ENCODE assay signal across 12 cellular contexts in the genomic region with DNA sequence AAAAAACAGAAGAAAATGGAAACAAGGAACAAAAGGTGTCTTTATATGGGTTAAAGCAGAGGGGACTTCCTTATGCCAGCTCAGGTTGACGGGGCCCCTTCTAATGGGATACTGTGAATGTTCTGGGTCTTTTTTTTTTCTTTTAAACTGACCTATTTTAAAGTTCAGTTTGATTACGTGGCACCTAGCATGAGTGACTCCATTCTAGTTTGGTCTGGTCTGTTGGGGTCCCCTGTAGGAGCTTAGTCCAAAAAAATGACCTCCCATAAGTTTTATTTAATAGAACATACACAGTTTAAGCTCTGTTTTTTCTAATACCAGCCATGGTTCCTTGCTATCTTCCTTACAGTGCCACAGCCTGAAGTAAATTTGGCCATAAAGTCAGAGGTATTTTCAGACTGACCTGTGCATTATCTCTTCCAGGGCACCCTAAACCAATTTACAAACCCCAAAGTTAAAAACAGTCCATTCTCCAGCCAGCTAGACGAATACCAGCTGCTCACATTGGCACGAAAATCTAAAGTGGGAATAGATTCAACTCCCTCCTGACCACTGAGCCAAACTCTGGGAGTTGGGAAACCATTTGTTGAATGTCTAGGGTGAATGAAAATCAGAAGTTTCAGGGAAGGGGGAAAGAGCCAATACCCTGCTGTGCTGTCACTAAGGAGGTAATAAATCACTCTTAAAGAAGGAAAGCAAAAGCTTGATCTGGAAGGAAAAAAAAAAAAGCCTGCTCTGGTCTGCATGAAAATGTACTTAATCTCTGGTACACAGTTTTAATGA. TPM values are rescaled to one million over a fixed set of nuclear protein-coding genes. Genes with fewer than 3 reads are reported as not detected.
A peak's percentile ranks its signal among the peaks of the same experiment; 100 is the strongest.
DNase-seq lines count a peak whose midpoint lies in the region; FAIRE-seq and TF ChIP-seq lines count a peak whose summit lies in the region.
"Had no signal": no experiment of that assay in that cellular context is flagged by ENCODE, and none has a peak within 500 bp of the region (broad histone marks: within the 10 kb centered on the region; RNA-seq: fewer than 3 reads in every experiment).

No MANE protein-coding gene starts in this region.

- POLR2A ChIA-PET in GM10248 (lab: Yijun Ruan, JAX) = no interaction called here

- H3K9me3 ChIP-seq in MG63 = no peaks in the 10 kb centered on the region
- H3K9me3 ChIP-seq in mesodermal cell (ENCODE audit: control insufficient read depth, low read length) = no peaks in the 10 kb centered on the region
- H3K9me3 ChIP-seq in tibial artery = no peaks in the 10 kb centered on the region
- H3K9me3 ChIP-seq: body of pancreas had no signal

- CTCF ChIA-PET in GM10248 (lab: Yijun Ruan, JAX) = interaction anchor here (0.8 to 2.4 kb wide), 3 partner anchors 13 to 84 kb away, joined by 3 to 16 read pairs (median 3); no protein-coding TSS in a partner anchor

- H3K27me3 ChIP-seq in MG63 (no peaks in the 10 kb centered on the region), tibial artery (no peaks in the 10 kb centered on the region)
- H3K27me3 ChIP-seq: body of pancreas had no signal

- 83 to 89% methylated on average over 1 to 2 of the region's 4 CpGs for WGBS in mesodermal cell (ENCODE audit: insufficient coverage in 2 of 2), 2 experiments

- FAIRE-seq in frontal cortex (lab: Jason Lieb, UNC) = no peak
- FAIRE-seq: G401.6 had no signal

- DNase-seq in MG63 = peak; percentile 59
- DNase-seq in choroid plexus epithelial cell (ENCODE audit: low read depth) = peak; percentile 13
- DNase-seq in tibial artery = no peak
- DNase-seq in mucosa of gallbladder (ENCODE audit: low spot score) = no peak
- DNase-seq in frontal cortex (ENCODE audit: low spot score in 2 of 2) = no peak
- no peak for DNase-seq in GM10248 (ENCODE audit: extremely low spot score)
- DNase-seq: body of pancreas, SHP77 had no signal

- H3K27ac ChIP-seq in mesodermal cell (ENCODE audit: low read depth, low read length, severe bottlenecking) = peak overlapping the region; percentile 99
- H3K27ac ChIP-seq in tibial artery = peak overlapping the region; percentile 76 to 86

- peaks cover 5% of the 10 kb centered on the region for H3K36me3 ChIP-seq in MG63
- H3K36me3 ChIP-seq in mesodermal cell (ENCODE audit: control insufficient read depth, insufficient read depth, low read length) = peaks cover 15% of the 10 kb centered on the region
- peaks cover 0 to 19% (median 7%) of the 10 kb centered on the region in 3 donors for H3K36me3 ChIP-seq in tibial artery

- H3K4me3 ChIP-seq in MG63 (no peak overlapping the region), choroid plexus epithelial cell (ENCODE audit: low read depth, low read length) (no peak overlapping the region), mesodermal cell (ENCODE audit: extremely low read depth, insufficient read depth, low read length, poor library complexity, severe bottlenecking) (no peak overlapping the region), tibial artery (no peak overlapping the region)
- H3K4me3 ChIP-seq: body of pancreas had no signal

- TF ChIP-seq CTCF in choroid plexus epithelial cell (conservative IDR thresholded peaks at IDR 0.05; ENCODE audit: low read depth, low read length) = no peak
- TF ChIP-seq CTCF in tibial artery (IDR thresholded peaks at IDR 0.05) = no peak
- no peak for TF ChIP-seq CTCF in GM10248 (IDR thresholded peaks at IDR 0.05; ENCODE audit: control extremely low read depth, extremely low read depth, low read depth, missing control alignments)

- intact Hi-C loops in tibial artery (cut with DNase I; ENCODE audit: low total_unique reads) = no loop called here

- peaks cover 11% of the 10 kb centered on the region for H3K4me1 ChIP-seq in mesodermal cell (ENCODE audit: control insufficient read depth, insufficient read depth, low read length, poor library complexity, severe bottlenecking)
- peaks cover 0 to 33% (median 20%) of the 10 kb centered on the region in 4 donors for H3K4me1 ChIP-seq in tibial artery

RNA-seq across cellular contexts. Expression of a gene that starts 42.4 kb away (rescaled TPM):
- total RNA-seq in MG63 (2014; rRNA removed; shearing (Covaris generic); ENCODE audit: low replicate concordance) = not detected in 2 replicates
- not detected for polyA plus RNA-seq in mesodermal cell (2013, experiment 1 of 2)
- not detected for polyA plus RNA-seq in mesodermal cell (2013, experiment 2 of 2)
- total RNA-seq in mucosa of gallbladder (0.37 TPM), frontal cortex (5.3 TPM)
- total RNA-seq: activated CD8-positive, alpha-beta memory T cell treated with anti-CD3 and anti-CD28 coated beads for 36 hours; body of pancreas; pulmonary artery endothelial cell had no signal

Comparison
In these comparisons a context has a peak if more than half of its experiments do, and no peak if none do; other contexts are left out.
1. DNase-seq: peak in MG63 (single experiment) and choroid plexus epithelial cell (single experiment); none in tibial artery (0 of 2), mucosa of gallbladder (single experiment), frontal cortex (0 of 2) and GM10248 (single experiment).